Comparison of ENCODE assay signal across 12 cellular contexts in the genomic region with DNA sequence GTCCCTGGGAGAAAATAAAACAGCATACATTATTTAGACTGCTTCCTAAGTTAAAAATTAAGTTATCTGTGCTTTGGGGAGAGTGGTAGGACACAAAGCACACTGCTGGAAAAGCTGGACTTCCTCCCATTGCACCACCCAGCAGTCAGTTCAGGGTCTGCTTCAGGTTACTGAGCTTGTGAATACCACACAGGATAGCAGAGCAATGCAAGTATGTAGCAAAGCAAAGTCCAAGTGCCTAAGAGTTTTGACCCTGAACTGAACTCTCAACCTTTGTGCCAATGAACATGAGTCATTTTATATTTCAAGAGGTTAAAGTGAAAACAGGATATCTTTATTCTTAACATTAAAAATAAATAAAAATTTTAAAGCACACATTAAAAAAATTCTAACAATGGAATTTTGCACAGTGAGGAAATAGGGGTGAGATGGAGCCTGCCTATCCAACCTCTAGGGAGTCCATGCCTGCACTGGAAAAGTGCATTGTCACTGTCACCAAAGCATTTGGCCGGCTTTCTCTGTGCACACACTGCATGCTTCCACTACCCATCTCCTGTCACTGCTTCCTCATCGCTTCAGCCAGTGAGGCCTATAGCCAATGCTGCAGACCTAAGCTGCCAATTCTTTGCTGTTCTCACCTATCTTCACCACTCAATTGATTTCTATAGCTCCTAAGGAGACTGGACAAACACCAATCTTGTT. TPM values are rescaled to one million over a fixed set of nuclear protein-coding genes. Genes with fewer than 3 reads are reported as not detected.
DNase-seq lines count a peak whose midpoint lies in the region; ATAC-seq and TF ChIP-seq lines count a peak whose summit lies in the region.
"Had no signal": no experiment of that assay in that cellular context is flagged by ENCODE, and none has a peak within 500 bp of the region (broad histone marks: within the 10 kb centered on the region; RNA-seq: fewer than 3 reads in every experiment).

No MANE protein-coding gene starts in this region.

- DNase-seq in heart left ventricle (peak in 1 of 5 donors; percentile 26), cardiac septum (ENCODE audit: low spot score) (no peak), WTC11 (ENCODE audit: low spot score) (no peak), iPS-NIHi7 (ENCODE audit: extremely low spot score) (peak; percentile 16), aorta (no peak), NCI-H2196 (lab: John Stamatoyannopoulos, UW; ENCODE audit: unreplicated experiment) (no peak), NCI-H1092 treated with DMSO at 0.1 percent for 48 hours (lab: John Stamatoyannopoulos, UW) (no peak)
- DNase-seq: activated T-cell treated with anti-CD3 and anti-CD28 coated beads, Interleukin-2, amount 50 U/mL, for 24 hours; NCI-H526; occipital lobe; T-helper 9 cell had no signal

- ATAC-seq in heart left ventricle (peak in 3 of 4 donors; percentile 58 to 80 (median 67)), WTC11 (peak; percentile 41; the same call in 1 of the 2 replicates), aorta (ENCODE audit: low FRiP score) (peak; percentile 61), HG02973 (IDR thresholded peaks at IDR 0.05; ENCODE audit: unreplicated experiment) (no peak)

- TF ChIP-seq CTCF in heart left ventricle (IDR thresholded peaks at IDR 0.05) (no peak), WTC11 (IDR thresholded peaks at IDR 0.05) (no peak)

- no peak overlapping the region for H3K4me3 Mint-ChIP-seq in WTC11
- H3K4me3 Mint-ChIP-seq: activated T-cell treated with anti-CD3 and anti-CD28 coated beads, Interleukin-2, amount 50 U/mL, for 24 hours had no signal

- no peak for TF ChIP-seq POLR2A in heart left ventricle (IDR thresholded peaks at IDR 0.05)

- H3K36me3 Mint-ChIP-seq in WTC11: no peaks in the 10 kb centered on the region

- intact Hi-C loops in heart left ventricle (cut with DNase I): no loop called here
- intact Hi-C loops in cardiac septum (cut with DNase I): no loop called here
- intact Hi-C loops in aorta (cut with DNase I): no loop called here

- POLR2A ChIA-PET in WTC11 (lab: Charles Lee): interaction anchor here (1.0 kb wide), 1 partner anchor 51 kb away, joined by 3 read pairs; no protein-coding TSS in a partner anchor

- no peaks in the 10 kb centered on the region for H3K9me3 Mint-ChIP-seq in WTC11
- H3K9me3 Mint-ChIP-seq: activated T-cell treated with anti-CD3 and anti-CD28 coated beads, Interleukin-2, amount 50 U/mL, for 24 hours had no signal

- CTCF ChIA-PET in WTC11 (lab: Charles Lee): interaction anchor here (0.6 kb wide), 1 partner anchor 52 kb away, joined by 3 read pairs; no protein-coding TSS in a partner anchor

- H3K27ac ChIP-seq in heart left ventricle (no peak overlapping the region), aorta (ENCODE audit: low read depth in 1 of 2, low read length in 2 of 2) (no peak overlapping the region)

- H3K4me1 ChIP-seq in heart left ventricle (peaks cover 0 to 22% (median 8%) of the 10 kb centered on the region in 12 donors), aorta (ENCODE audit: control insufficient read depth in 1 of 2, insufficient read depth in 2 of 2, low read length in 2 of 2) (peaks cover 0 to 5% of the 10 kb centered on the region in 2 donors)

- H3K9me3 ChIP-seq in heart left ventricle (no peaks in the 10 kb centered on the region), aorta (ENCODE audit: control insufficient read depth, low read length) (no peaks in the 10 kb centered on the region)

- peaks cover 0 to 1% (median 0%) of the 10 kb centered on the region in 9 donors for H3K36me3 ChIP-seq in heart left ventricle
- no peaks in the 10 kb centered on the region for H3K36me3 ChIP-seq in aorta (ENCODE audit: control insufficient read depth in 1 of 2, insufficient read depth in 2 of 2, low read length in 1 of 2)

- no peaks in the 10 kb centered on the region; the same call in 1 of the 2 replicates for H3K27me3 Mint-ChIP-seq in WTC11 (ENCODE audit: low read depth)
- H3K27me3 Mint-ChIP-seq: activated T-cell treated with anti-CD3 and anti-CD28 coated beads, Interleukin-2, amount 50 U/mL, for 24 hours had no signal

- 40 to 59% (median 49%) methylated on average over 2 of the region's 2 CpGs for WGBS in heart left ventricle, 4 donors
- WGBS in aorta, 2 donors: 65 to 79% methylated on average over 2 of the region's 2 CpGs

- H3K27me3 ChIP-seq in heart left ventricle (no peaks in the 10 kb centered on the region), aorta (ENCODE audit: control insufficient read depth in 1 of 2, insufficient read depth in 2 of 2, low read length in 1 of 2) (no peaks in the 10 kb centered on the region)

- no peaks in the 10 kb centered on the region for H3K4me1 Mint-ChIP-seq in WTC11

- no peak overlapping the region for H3K27ac Mint-ChIP-seq in WTC11

- no peak overlapping the region for H3K4me3 ChIP-seq in heart left ventricle
- H3K4me3 ChIP-seq in aorta (ENCODE audit: low read length in 2 of 2): no peak overlapping the region

TF ChIP-seq in WTC11, 78 proteins besides CTCF, POLR2A, EP300 and RAD21 (continues in another document):
- TF ChIP-seq, protein P1, sequence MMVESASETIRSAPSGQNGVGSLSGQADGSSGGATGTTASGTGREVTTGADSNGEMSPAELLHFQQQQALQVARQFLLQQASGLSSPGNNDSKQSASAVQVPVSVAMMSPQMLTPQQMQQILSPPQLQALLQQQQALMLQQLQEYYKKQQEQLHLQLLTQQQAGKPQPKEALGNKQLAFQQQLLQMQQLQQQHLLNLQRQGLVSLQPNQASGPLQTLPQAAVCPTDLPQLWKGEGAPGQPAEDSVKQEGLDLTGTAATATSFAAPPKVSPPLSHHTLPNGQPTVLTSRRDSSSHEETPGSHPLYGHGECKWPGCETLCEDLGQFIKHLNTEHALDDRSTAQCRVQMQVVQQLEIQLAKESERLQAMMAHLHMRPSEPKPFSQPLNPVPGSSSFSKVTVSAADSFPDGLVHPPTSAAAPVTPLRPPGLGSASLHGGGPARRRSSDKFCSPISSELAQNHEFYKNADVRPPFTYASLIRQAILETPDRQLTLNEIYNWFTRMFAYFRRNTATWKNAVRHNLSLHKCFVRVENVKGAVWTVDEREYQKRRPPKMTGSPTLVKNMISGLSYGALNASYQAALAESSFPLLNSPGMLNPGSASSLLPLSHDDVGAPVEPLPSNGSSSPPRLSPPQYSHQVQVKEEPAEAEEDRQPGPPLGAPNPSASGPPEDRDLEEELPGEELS (CRISPR knock-in tag; IDR thresholded peaks at IDR 0.05): no peak
- TF ChIP-seq JAZF1 (CRISPR knock-in tag; IDR thresholded peaks at IDR 0.05) (no peak), GABPB1 (CRISPR knock-in tag; IDR thresholded peaks at IDR 0.05) (peak; percentile 79), ZNF317 (CRISPR knock-in tag; IDR thresholded peaks at IDR 0.05; ENCODE audit: borderline replicate concordance, low read depth) (no peak), ZNF263 (CRISPR knock-in tag; IDR thresholded peaks at IDR 0.05; ENCODE audit: low read depth) (no peak)
- TF ChIP-seq, protein P2, sequence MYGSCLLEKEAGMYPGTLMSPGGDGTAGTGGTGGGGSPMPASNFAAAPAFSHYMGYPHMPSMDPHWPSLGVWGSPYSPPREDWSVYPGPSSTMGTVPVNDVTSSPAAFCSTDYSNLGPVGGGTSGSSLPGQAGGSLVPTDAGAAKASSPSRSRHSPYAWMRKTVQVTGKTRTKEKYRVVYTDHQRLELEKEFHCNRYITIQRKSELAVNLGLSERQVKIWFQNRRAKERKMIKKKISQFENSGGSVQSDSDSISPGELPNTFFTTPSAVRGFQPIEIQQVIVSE (CRISPR knock-in tag; IDR thresholded peaks at IDR 0.05; ENCODE audit: borderline replicate concordance): no peak
- TF ChIP-seq, protein P3, sequence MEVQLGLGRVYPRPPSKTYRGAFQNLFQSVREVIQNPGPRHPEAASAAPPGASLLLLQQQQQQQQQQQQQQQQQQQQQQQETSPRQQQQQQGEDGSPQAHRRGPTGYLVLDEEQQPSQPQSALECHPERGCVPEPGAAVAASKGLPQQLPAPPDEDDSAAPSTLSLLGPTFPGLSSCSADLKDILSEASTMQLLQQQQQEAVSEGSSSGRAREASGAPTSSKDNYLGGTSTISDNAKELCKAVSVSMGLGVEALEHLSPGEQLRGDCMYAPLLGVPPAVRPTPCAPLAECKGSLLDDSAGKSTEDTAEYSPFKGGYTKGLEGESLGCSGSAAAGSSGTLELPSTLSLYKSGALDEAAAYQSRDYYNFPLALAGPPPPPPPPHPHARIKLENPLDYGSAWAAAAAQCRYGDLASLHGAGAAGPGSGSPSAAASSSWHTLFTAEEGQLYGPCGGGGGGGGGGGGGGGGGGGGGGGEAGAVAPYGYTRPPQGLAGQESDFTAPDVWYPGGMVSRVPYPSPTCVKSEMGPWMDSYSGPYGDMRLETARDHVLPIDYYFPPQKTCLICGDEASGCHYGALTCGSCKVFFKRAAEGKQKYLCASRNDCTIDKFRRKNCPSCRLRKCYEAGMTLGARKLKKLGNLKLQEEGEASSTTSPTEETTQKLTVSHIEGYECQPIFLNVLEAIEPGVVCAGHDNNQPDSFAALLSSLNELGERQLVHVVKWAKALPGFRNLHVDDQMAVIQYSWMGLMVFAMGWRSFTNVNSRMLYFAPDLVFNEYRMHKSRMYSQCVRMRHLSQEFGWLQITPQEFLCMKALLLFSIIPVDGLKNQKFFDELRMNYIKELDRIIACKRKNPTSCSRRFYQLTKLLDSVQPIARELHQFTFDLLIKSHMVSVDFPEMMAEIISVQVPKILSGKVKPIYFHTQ (CRISPR knock-in tag; IDR thresholded peaks at IDR 0.05): no peak
- TF ChIP-seq, protein P4, sequence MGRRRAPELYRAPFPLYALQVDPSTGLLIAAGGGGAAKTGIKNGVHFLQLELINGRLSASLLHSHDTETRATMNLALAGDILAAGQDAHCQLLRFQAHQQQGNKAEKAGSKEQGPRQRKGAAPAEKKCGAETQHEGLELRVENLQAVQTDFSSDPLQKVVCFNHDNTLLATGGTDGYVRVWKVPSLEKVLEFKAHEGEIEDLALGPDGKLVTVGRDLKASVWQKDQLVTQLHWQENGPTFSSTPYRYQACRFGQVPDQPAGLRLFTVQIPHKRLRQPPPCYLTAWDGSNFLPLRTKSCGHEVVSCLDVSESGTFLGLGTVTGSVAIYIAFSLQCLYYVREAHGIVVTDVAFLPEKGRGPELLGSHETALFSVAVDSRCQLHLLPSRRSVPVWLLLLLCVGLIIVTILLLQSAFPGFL (CRISPR knock-in tag; IDR thresholded peaks at IDR 0.05; ENCODE audit: borderline replicate concordance): no peak

RNA-seq across cellular contexts. Expression of a gene that starts 50.9 kb away (rescaled TPM):
- 1 to 10 TPM in 8 of 9 donors, under 1 TPM in 1; 0.68 to 8.0 (median 3.7) TPM for total RNA-seq in heart left ventricle
- polyA plus RNA-seq in heart left ventricle: under 1 TPM; 0.27 to 0.33 TPM
- total RNA-seq in cardiac septum: 4.4 TPM
- total RNA-seq in WTC11 (2021): 2.1 to 3.8 TPM (median 3.4 TPM) in 3 replicates
- 1 to 10 TPM; 3.5 to 3.7 TPM for total RNA-seq in aorta
- polyA plus RNA-seq in aorta: 1 to 10 TPM in 1 of 2 donors, under 1 TPM in 1; 0.67 to 2.8 TPM
